In the genomic region with DNA sequence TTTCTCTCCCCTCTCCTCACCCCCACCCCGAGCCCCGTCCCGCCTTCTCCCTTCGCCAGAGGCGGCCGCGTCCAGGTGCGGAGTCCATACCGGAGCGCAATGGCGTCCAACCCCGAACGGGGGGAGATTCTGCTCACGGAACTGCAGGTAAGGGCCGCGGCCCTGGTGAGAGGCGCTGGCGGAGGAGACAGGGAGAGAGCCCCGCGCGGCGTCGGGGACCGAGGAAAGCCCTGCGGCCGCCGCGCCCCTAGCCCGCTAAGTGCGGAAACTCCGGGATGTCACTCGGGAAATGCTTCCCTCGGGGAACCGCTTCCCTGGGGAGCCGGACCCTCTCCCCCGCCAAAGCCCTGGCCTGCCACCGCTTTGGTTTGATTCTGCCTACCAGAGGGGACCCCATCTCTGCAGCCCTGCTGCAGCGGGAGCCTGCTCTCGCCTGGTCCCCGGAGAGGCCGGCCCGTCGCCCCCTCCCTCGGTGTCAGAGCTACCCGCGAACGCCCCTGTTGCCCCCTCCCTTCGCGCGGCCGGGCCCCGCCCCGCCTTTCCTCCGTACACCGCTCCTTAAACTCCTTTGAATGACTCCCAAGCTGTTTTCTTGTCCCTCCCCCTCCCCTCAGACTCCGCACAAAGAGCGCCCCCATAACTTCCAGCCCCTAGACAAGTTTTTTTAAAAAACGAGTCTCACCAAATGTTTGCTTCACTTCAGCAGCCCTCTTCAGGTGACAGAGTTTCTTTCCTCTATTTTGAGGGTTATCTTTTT, we compare ENCODE assay signal across 8 cellular contexts. TPM values are rescaled to one million over a fixed set of nuclear protein-coding genes. Genes with fewer than 3 reads are reported as not detected.
DNase-seq lines count a peak whose midpoint lies in the region; ATAC-seq and TF ChIP-seq lines count a peak whose summit lies in the region.

No MANE protein-coding gene starts in this region.

- TF ChIP-seq RAD21 in Ishikawa (IDR thresholded peaks at IDR 0.05; ENCODE audit: low read depth), result no peak

- H2BK15ac ChIP-seq in neuronal stem cell (ENCODE audit: low read length), result peak overlapping the region; percentile 92

- H3K27ac ChIP-seq in neuronal stem cell (replicated peaks; ENCODE audit: low read length), result peak overlapping the region; percentile 96
- peak overlapping the region; percentile 70 for H3K27ac ChIP-seq in temporal lobe (ENCODE audit: low read depth, low read length)

- peak overlapping the region; percentile 56 for H3K14ac ChIP-seq in neuronal stem cell (ENCODE audit: low read length)

- no peak overlapping the region for H4K91ac ChIP-seq in neuronal stem cell (ENCODE audit: low read depth, low read length, poor library complexity)

- ATAC-seq in GM21619 (IDR thresholded peaks at IDR 0.05; ENCODE audit: unreplicated experiment), result peak; percentile 37

- H2BK5ac ChIP-seq in neuronal stem cell (ENCODE audit: low read length), result peak overlapping the region; percentile 99

- peaks cover 0 to 20% of the 10 kb centered on the region in 2 donors for H3K36me3 ChIP-seq in neuronal stem cell (replicated peaks in 1 of 2; ENCODE audit: control insufficient read depth in 2 of 2, insufficient read depth in 2 of 2, low read length in 2 of 2)

- peak overlapping the region; percentile 92 for H2AK5ac ChIP-seq in neuronal stem cell (ENCODE audit: low read depth, low read length)

- H3K4ac ChIP-seq in neuronal stem cell (ENCODE audit: low read length), result peak overlapping the region; percentile 76

- H3K79me1 ChIP-seq in neuronal stem cell (ENCODE audit: low read depth, low read length), result no peaks in the 10 kb centered on the region

- TF ChIP-seq EP300 in Ishikawa (IDR thresholded peaks at IDR 0.05; ENCODE audit: borderline replicate concordance), result 0 out of 2 replicates have a peak, but pooled peaks have one; percentile 16

- peak overlapping the region; percentile 94 for H2AFZ ChIP-seq in neuronal stem cell (ENCODE audit: low read length)

- H3K18ac ChIP-seq in neuronal stem cell (ENCODE audit: low read length), result peak overlapping the region; percentile 99

- H2BK120ac ChIP-seq in neuronal stem cell (ENCODE audit: low read depth, low read length), result peak overlapping the region; percentile 72

- no CpG with 5 or more reads among the region's 58 CpGs for WGBS in neuronal stem cell (ENCODE audit: extremely low coverage in 2 of 2, insufficient read length in 2 of 2, insufficient replicate concordance in 1 of 2), 2 donors

- H3K4me1 ChIP-seq in neuronal stem cell (ENCODE audit: control insufficient read depth in 2 of 2, insufficient read depth in 1 of 2, low read depth in 1 of 2, low read length in 2 of 2), result peaks cover 0 to 4% of the 10 kb centered on the region in 2 donors

- peak overlapping the region; percentile 23 for H3K4me2 ChIP-seq in neuronal stem cell (ENCODE audit: insufficient read depth, low read length, poor library complexity, severe bottlenecking)

- H3K27me3 ChIP-seq in neuronal stem cell (ENCODE audit: control insufficient read depth in 3 of 3, insufficient read depth in 3 of 3, low read depth in 1 of 3, low read length in 3 of 3), result no peaks in the 10 kb centered on the region

- DNase-seq in DMS79 treated with DMSO at 0.1 percent for 48 hours (lab: John Stamatoyannopoulos, UW) (peak; percentile 59), RPMI7951 (ENCODE audit: low read depth) (peak; percentile 72), activated gamma-delta T cell (lab: John Stamatoyannopoulos, UW) (peak; percentile 51), foreskin melanocyte (peak; percentile 38), neuronal stem cell (ENCODE audit: low spot score) (peak; percentile 77)

- peak overlapping the region; percentile 60 to 99 for H3K4me3 ChIP-seq in neuronal stem cell (ENCODE audit: low read length in 2 of 2)

- H3K9me3 ChIP-seq in neuronal stem cell (replicated peaks in 1 of 2; ENCODE audit: control insufficient read depth in 2 of 2, insufficient read depth in 1 of 2, low read depth in 1 of 2, low read length in 2 of 2), result no peaks in the 10 kb centered on the region

- no peak overlapping the region for H2BK12ac ChIP-seq in neuronal stem cell (ENCODE audit: low read length)

- peak overlapping the region; percentile 65 for H4K8ac ChIP-seq in neuronal stem cell (ENCODE audit: low read depth, low read length)

- peak overlapping the region; percentile 93 for H3K9ac ChIP-seq in neuronal stem cell (ENCODE audit: low read depth, low read length, poor library complexity)

- H3K23ac ChIP-seq in neuronal stem cell (ENCODE audit: low read depth, low read length, poor library complexity), result peak overlapping the region; percentile 98

TF ChIP-seq in Ishikawa, 13 proteins besides CTCF, POLR2A, EP300 and RAD21:
- TF ChIP-seq, protein P1, sequence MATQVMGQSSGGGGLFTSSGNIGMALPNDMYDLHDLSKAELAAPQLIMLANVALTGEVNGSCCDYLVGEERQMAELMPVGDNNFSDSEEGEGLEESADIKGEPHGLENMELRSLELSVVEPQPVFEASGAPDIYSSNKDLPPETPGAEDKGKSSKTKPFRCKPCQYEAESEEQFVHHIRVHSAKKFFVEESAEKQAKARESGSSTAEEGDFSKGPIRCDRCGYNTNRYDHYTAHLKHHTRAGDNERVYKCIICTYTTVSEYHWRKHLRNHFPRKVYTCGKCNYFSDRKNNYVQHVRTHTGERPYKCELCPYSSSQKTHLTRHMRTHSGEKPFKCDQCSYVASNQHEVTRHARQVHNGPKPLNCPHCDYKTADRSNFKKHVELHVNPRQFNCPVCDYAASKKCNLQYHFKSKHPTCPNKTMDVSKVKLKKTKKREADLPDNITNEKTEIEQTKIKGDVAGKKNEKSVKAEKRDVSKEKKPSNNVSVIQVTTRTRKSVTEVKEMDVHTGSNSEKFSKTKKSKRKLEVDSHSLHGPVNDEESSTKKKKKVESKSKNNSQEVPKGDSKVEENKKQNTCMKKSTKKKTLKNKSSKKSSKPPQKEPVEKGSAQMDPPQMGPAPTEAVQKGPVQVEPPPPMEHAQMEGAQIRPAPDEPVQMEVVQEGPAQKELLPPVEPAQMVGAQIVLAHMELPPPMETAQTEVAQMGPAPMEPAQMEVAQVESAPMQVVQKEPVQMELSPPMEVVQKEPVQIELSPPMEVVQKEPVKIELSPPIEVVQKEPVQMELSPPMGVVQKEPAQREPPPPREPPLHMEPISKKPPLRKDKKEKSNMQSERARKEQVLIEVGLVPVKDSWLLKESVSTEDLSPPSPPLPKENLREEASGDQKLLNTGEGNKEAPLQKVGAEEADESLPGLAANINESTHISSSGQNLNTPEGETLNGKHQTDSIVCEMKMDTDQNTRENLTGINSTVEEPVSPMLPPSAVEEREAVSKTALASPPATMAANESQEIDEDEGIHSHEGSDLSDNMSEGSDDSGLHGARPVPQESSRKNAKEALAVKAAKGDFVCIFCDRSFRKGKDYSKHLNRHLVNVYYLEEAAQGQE (IDR thresholded peaks at IDR 0.05; ENCODE audit: low read depth), result 0 out of 2 replicates have a peak, but pooled peaks have one; percentile 15
- TF ChIP-seq, protein P2, sequence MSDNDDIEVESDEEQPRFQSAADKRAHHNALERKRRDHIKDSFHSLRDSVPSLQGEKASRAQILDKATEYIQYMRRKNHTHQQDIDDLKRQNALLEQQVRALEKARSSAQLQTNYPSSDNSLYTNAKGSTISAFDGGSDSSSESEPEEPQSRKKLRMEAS (IDR thresholded peaks at IDR 0.05), result peak; percentile 3; the same call in 1 of the 2 replicates
- TF ChIP-seq CEBPB (IDR thresholded peaks at IDR 0.05) (no peak), USF1 (IDR thresholded peaks at IDR 0.05) (no peak), FOXM1 (IDR thresholded peaks at IDR 0.05; ENCODE audit: borderline replicate concordance, low read depth) (no peak), YY1 (IDR thresholded peaks at IDR 0.05; ENCODE audit: low read depth) (peak; percentile 64), EGR1 (IDR thresholded peaks at IDR 0.05) (0 out of 2 replicates have a peak, but pooled peaks have one; percentile 16), TEAD4 (IDR thresholded peaks at IDR 0.05) (no peak), CREB1 (IDR thresholded peaks at IDR 0.05; ENCODE audit: low read depth) (no peak), ZBTB7A (IDR thresholded peaks at IDR 0.05; ENCODE audit: low read depth) (no peak; the same call in none of the 2 replicates), TAF1 (IDR thresholded peaks at IDR 0.05; ENCODE audit: low read depth) (no peak), TCF12 (IDR thresholded peaks at IDR 0.05; ENCODE audit: low read depth) (0 out of 2 replicates have a peak, but pooled peaks have one; percentile 14), NFIC (IDR thresholded peaks at IDR 0.05) (no peak)

RNA-seq across cellular contexts. Expression of gene PKN2, which starts 0.6 kb away (rescaled TPM):
- total RNA-seq in RPMI7951 (2014; rRNA removed; shearing (Covaris generic)), result 31.5 and 40.7 TPM in 2 replicates
- polyA plus RNA-seq in neuronal stem cell (2013, experiment 1 of 2), result 23.8 TPM
- 23.0 TPM for polyA plus RNA-seq in neuronal stem cell (2013, experiment 2 of 2)
- total RNA-seq in temporal lobe, result 64.9 TPM

Comparison
In these comparisons a context has a peak if more than half of its experiments do, and no peak if none do; other contexts are left out.
1. Peak in every context shown above with its lines: DNase-seq, ATAC-seq, H3K4me3 ChIP-seq and H3K27ac ChIP-seq.